In the genomic region with DNA sequence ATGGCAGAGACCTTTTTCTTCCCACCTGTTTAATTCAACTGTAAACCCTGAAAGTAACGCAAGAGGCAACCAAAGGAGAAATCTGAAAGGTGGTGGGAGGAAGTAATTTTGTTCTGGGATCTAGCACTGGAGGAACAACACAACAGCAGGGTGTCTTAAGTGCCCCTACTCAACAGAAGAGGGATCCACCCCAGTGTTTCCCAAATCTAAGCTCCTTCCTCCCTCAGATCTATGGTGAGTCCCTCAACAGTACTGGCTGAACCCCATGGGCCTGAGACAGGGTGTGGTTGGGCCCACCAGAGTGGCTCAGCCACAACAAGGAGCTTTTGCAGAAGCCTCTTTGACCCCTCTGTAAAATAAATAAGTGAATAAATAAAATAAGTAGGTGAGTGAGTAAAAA, we compare ENCODE assay signal across 2 cellular contexts.
TF ChIP-seq lines count a peak whose summit lies in the region.

No MANE protein-coding gene starts in this region.

TF ChIP-seq in GM23338, 12 proteins besides CTCF, POLR2A, EP300 and RAD21 (continued from another document):
- TF ChIP-seq, protein P1, sequence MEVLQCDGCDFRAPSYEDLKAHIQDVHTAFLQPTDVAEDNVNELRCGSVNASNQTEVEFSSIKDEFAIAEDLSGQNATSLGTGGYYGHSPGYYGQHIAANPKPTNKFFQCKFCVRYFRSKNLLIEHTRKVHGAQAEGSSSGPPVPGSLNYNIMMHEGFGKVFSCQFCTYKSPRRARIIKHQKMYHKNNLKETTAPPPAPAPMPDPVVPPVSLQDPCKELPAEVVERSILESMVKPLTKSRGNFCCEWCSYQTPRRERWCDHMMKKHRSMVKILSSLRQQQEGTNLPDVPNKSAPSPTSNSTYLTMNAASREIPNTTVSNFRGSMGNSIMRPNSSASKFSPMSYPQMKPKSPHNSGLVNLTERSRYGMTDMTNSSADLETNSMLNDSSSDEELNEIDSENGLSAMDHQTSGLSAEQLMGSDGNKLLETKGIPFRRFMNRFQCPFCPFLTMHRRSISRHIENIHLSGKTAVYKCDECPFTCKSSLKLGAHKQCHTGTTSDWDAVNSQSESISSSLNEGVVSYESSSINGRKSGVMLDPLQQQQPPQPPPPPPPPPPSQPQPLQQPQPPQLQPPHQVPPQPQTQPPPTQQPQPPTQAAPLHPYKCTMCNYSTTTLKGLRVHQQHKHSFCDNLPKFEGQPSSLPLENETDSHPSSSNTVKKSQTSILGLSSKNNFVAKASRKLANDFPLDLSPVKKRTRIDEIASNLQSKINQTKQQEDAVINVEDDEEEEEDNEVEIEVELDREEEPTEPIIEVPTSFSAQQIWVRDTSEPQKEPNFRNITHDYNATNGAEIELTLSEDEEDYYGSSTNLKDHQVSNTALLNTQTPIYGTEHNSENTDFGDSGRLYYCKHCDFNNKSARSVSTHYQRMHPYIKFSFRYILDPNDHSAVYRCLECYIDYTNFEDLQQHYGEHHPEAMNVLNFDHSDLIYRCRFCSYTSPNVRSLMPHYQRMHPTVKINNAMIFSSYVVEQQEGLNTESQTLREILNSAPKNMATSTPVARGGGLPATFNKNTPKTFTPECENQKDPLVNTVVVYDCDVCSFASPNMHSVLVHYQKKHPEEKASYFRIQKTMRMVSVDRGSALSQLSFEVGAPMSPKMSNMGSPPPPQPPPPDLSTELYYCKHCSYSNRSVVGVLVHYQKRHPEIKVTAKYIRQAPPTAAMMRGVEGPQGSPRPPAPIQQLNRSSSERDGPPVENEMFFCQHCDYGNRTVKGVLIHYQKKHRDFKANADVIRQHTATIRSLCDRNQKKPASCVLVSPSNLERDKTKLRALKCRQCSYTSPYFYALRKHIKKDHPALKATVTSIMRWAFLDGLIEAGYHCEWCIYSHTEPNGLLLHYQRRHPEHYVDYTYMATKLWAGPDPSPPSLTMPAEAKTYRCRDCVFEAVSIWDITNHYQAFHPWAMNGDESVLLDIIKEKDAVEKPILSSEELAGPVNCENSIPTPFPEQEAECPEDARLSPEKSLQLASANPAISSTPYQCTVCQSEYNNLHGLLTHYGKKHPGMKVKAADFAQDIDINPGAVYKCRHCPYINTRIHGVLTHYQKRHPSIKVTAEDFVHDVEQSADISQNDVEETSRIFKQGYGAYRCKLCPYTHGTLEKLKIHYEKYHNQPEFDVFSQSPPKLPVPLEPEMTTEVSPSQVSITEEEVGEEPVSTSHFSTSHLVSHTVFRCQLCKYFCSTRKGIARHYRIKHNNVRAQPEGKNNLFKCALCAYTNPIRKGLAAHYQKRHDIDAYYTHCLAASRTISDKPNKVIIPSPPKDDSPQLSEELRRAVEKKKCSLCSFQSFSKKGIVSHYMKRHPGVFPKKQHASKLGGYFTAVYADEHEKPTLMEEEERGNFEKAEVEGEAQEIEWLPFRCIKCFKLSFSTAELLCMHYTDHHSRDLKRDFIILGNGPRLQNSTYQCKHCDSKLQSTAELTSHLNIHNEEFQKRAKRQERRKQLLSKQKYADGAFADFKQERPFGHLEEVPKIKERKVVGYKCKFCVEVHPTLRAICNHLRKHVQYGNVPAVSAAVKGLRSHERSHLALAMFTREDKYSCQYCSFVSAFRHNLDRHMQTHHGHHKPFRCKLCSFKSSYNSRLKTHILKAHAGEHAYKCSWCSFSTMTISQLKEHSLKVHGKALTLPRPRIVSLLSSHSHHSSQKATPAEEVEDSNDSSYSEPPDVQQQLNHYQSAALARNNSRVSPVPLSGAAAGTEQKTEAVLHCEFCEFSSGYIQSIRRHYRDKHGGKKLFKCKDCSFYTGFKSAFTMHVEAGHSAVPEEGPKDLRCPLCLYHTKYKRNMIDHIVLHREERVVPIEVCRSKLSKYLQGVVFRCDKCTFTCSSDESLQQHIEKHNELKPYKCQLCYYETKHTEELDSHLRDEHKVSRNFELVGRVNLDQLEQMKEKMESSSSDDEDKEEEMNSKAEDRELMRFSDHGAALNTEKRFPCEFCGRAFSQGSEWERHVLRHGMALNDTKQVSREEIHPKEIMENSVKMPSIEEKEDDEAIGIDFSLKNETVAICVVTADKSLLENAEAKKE (CRISPR knock-in tag; IDR thresholded peaks at IDR 0.05) = no peak
- TF ChIP-seq CREB1 (CRISPR knock-in tag; IDR thresholded peaks at IDR 0.05; ENCODE audit: low read depth) (no peak), EZH2 (IDR thresholded peaks at IDR 0.05; ENCODE audit: low read depth, unreplicated experiment) (no peak)
- TF ChIP-seq, protein P2, sequence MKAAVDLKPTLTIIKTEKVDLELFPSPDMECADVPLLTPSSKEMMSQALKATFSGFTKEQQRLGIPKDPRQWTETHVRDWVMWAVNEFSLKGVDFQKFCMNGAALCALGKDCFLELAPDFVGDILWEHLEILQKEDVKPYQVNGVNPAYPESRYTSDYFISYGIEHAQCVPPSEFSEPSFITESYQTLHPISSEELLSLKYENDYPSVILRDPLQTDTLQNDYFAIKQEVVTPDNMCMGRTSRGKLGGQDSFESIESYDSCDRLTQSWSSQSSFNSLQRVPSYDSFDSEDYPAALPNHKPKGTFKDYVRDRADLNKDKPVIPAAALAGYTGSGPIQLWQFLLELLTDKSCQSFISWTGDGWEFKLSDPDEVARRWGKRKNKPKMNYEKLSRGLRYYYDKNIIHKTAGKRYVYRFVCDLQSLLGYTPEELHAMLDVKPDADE (IDR thresholded peaks at IDR 0.05) = no peak

TF ChIP-seq in HepG2, 621 proteins besides CTCF, POLR2A, EP300 and RAD21 (continued from another document):
- TF ChIP-seq, protein P3, sequence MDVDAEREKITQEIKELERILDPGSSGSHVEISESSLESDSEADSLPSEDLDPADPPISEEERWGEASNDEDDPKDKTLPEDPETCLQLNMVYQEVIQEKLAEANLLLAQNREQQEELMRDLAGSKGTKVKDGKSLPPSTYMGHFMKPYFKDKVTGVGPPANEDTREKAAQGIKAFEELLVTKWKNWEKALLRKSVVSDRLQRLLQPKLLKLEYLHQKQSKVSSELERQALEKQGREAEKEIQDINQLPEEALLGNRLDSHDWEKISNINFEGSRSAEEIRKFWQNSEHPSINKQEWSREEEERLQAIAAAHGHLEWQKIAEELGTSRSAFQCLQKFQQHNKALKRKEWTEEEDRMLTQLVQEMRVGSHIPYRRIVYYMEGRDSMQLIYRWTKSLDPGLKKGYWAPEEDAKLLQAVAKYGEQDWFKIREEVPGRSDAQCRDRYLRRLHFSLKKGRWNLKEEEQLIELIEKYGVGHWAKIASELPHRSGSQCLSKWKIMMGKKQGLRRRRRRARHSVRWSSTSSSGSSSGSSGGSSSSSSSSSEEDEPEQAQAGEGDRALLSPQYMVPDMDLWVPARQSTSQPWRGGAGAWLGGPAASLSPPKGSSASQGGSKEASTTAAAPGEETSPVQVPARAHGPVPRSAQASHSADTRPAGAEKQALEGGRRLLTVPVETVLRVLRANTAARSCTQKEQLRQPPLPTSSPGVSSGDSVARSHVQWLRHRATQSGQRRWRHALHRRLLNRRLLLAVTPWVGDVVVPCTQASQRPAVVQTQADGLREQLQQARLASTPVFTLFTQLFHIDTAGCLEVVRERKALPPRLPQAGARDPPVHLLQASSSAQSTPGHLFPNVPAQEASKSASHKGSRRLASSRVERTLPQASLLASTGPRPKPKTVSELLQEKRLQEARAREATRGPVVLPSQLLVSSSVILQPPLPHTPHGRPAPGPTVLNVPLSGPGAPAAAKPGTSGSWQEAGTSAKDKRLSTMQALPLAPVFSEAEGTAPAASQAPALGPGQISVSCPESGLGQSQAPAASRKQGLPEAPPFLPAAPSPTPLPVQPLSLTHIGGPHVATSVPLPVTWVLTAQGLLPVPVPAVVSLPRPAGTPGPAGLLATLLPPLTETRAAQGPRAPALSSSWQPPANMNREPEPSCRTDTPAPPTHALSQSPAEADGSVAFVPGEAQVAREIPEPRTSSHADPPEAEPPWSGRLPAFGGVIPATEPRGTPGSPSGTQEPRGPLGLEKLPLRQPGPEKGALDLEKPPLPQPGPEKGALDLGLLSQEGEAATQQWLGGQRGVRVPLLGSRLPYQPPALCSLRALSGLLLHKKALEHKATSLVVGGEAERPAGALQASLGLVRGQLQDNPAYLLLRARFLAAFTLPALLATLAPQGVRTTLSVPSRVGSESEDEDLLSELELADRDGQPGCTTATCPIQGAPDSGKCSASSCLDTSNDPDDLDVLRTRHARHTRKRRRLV (CRISPR knock-in tag; IDR thresholded peaks at IDR 0.05) = no peak
- TF ChIP-seq RFXANK (CRISPR knock-in tag; IDR thresholded peaks at IDR 0.05) (no peak), RFX5 (IDR thresholded peaks at IDR 0.05; ENCODE audit: low read depth, low read length) (no peak), ZNF430 (CRISPR knock-in tag; IDR thresholded peaks at IDR 0.05) (no peak), HOXA5 (CRISPR knock-in tag; IDR thresholded peaks at IDR 0.05) (no peak), HOXA3 (CRISPR knock-in tag; IDR thresholded peaks at IDR 0.05) (no peak), ZNF841 (CRISPR knock-in tag; IDR thresholded peaks at IDR 0.05; ENCODE audit: borderline replicate concordance) (no peak)
- TF ChIP-seq, protein P4, sequence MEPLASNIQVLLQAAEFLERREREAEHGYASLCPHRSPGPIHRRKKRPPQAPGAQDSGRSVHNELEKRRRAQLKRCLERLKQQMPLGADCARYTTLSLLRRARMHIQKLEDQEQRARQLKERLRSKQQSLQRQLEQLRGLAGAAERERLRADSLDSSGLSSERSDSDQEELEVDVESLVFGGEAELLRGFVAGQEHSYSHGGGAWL (CRISPR knock-in tag; IDR thresholded peaks at IDR 0.05) = no peak
